10 cellular contexts compared by ENCODE assay signal in the genomic region with DNA sequence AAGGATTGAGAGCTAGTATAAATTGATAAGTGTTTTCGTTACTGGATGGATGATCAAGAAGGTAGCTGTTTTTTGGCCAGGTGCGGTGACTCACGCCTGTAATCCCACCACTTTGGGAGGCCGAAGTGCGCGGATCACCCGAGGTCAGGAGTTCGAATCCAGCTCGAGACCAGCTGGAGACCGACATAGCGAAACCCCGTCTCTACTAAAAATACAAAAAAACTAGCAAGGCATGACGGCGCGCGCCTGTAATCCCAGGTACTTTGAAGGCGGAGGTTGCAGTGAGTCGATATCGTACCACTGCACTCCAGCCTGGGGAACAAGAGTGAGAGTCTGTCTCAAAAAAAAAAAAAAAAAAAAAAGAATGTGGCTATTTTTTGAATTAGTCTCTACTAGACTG. TPM values are rescaled to one million over a fixed set of nuclear protein-coding genes. Genes with fewer than 3 reads are reported as not detected.
DNase-seq lines count a peak whose midpoint lies in the region; ATAC-seq and TF ChIP-seq lines count a peak whose summit lies in the region.
"Had no signal": no experiment of that assay in that cellular context is flagged by ENCODE, and none has a peak within 500 bp of the region (broad histone marks: within the 10 kb centered on the region; RNA-seq: fewer than 3 reads in every experiment).

No MANE protein-coding gene starts in this region.

- peaks cover 37% of the 10 kb centered on the region for H3K4me1 ChIP-seq in OCI-LY7 (ENCODE audit: insufficient read depth, low read length, poor library complexity, severe bottlenecking)
- no peaks in the 10 kb centered on the region for H3K4me1 ChIP-seq in effector memory CD4-positive, alpha-beta T cell (ENCODE audit: control insufficient read depth, insufficient read depth, low read length, poor library complexity, severe bottlenecking)
- peaks cover 0 to 7% (median 3%) of the 10 kb centered on the region in 3 donors for H3K4me1 ChIP-seq in skeletal muscle tissue (ENCODE audit: control insufficient read depth in 3 of 3, insufficient read depth in 3 of 3, low read length in 3 of 3)

- H3K9me3 ChIP-seq in OCI-LY7 (ENCODE audit: low read length) (no peaks in the 10 kb centered on the region), skeletal muscle tissue (ENCODE audit: control insufficient read depth in 3 of 3, low read length in 3 of 3) (no peaks in the 10 kb centered on the region)
- H3K9me3 ChIP-seq in effector memory CD4-positive, alpha-beta T cell (ENCODE audit: control insufficient read depth, low read length) = no peaks in the 10 kb centered on the region

- H3K4me3 Mint-ChIP-seq in activated CD4-positive, alpha-beta T cell treated with anti-CD3 and anti-CD28 coated beads, Interleukin-2, amount 10 ng/mL, durations not matched to agents 24 days and 14 days = peak overlapping the region; percentile 82

- H3K4me3 ChIP-seq in OCI-LY7 (ENCODE audit: low read depth, low read length, poor library complexity, severe bottlenecking) = peak overlapping the region; percentile 94
- no peak overlapping the region for H3K4me3 ChIP-seq in effector memory CD4-positive, alpha-beta T cell (ENCODE audit: insufficient read depth, low read depth, low read length, poor library complexity, severe bottlenecking)
- peak overlapping the region in 1 of 3 donors; percentile 76 for H3K4me3 ChIP-seq in skeletal muscle tissue (ENCODE audit: low read length in 3 of 3)

- no peaks in the 10 kb centered on the region for H3K9me2 ChIP-seq in OCI-LY7 (ENCODE audit: insufficient read depth, low read length)

- DNase-seq in activated CD4-positive, alpha-beta T cell treated with anti-CD3 and anti-CD28 coated beads, Interleukin-2, amount 10 ng/mL, durations not matched to agents 24 days and 14 days = peak; percentile 57
- DNase-seq in activated CD4-positive, alpha-beta T cell treated with anti-CD3 and anti-CD28 coated beads for 4 hours = no peak
- DNase-seq in OCI-LY7 (ENCODE audit: low spot score) (peak; percentile 53), AG20443 (ENCODE audit: low spot score) (no peak), head of caudate nucleus (no peak)
- no peak for DNase-seq in effector memory CD4-positive, alpha-beta T cell
- DNase-seq: NCI-H1105 treated with DMSO at 0.1 percent for 48 hours, SHP77 treated with DMSO at 0.1 percent for 48 hours had no signal

- peak overlapping the region in 2 of 3 donors; percentile 98 to 99 for H3K9ac ChIP-seq in skeletal muscle tissue (ENCODE audit: low read depth in 1 of 3, low read length in 3 of 3)

- TF ChIP-seq CTCF in OCI-LY7 (conservative IDR thresholded peaks at IDR 0.05; ENCODE audit: low read length) = no peak

- H3K36me3 ChIP-seq in OCI-LY7 (ENCODE audit: insufficient read depth, low read length) (peaks cover 17% of the 10 kb centered on the region), skeletal muscle tissue (ENCODE audit: control insufficient read depth in 3 of 3, insufficient read depth in 3 of 3, low read length in 3 of 3) (no peaks in the 10 kb centered on the region)
- no peaks in the 10 kb centered on the region for H3K36me3 ChIP-seq in effector memory CD4-positive, alpha-beta T cell (ENCODE audit: control insufficient read depth, insufficient read depth, low read length)

- H3K27me3 Mint-ChIP-seq in activated CD4-positive, alpha-beta T cell treated with anti-CD3 and anti-CD28 coated beads, Interleukin-2, amount 10 ng/mL, durations not matched to agents 24 days and 14 days = no peaks in the 10 kb centered on the region

- POLR2A ChIA-PET in OCI-LY7 (lab: Charles Lee) = interaction anchor here (0.7 to 1.4 kb wide), 6 partner anchors 9 to 103 kb away, joined by 3 to 4 read pairs (median 3); no protein-coding TSS in a partner anchor

- CTCF ChIA-PET in OCI-LY7 (lab: Charles Lee; ENCODE audit: unreplicated experiment) = no interaction called here

- no TSS peak for BruUV-seq in OCI-LY7 (replicated peaks; lab: Mats Ljungman, UMichigan)

- H4K20me1 ChIP-seq in OCI-LY7 (ENCODE audit: insufficient read depth, low read length) = no peaks in the 10 kb centered on the region

- H3K27me3 ChIP-seq in effector memory CD4-positive, alpha-beta T cell (replicated peaks; ENCODE audit: control insufficient read depth, insufficient read depth, low read length, poor library complexity, severe bottlenecking) = no peaks in the 10 kb centered on the region
- H3K27me3 ChIP-seq in skeletal muscle tissue (ENCODE audit: control insufficient read depth in 3 of 3, insufficient read depth in 3 of 3, low read length in 3 of 3) = no peaks in the 10 kb centered on the region

- peaks cover 83% of the 10 kb centered on the region for H3K79me2 ChIP-seq in OCI-LY7 (ENCODE audit: insufficient read depth, low read depth, low read length)

- H3K27ac ChIP-seq in OCI-LY7 (ENCODE audit: low read depth, low read length, poor library complexity, severe bottlenecking) (peak overlapping the region; percentile 98), skeletal muscle tissue (ENCODE audit: low read depth, low read length) (no peak overlapping the region)
- peak overlapping the region; percentile 98 for H3K27ac ChIP-seq in effector memory CD4-positive, alpha-beta T cell (ENCODE audit: insufficient read depth, low read length, poor library complexity, severe bottlenecking)

- no peaks in the 10 kb centered on the region for H3K9me3 Mint-ChIP-seq in activated CD4-positive, alpha-beta T cell treated with anti-CD3 and anti-CD28 coated beads, Interleukin-2, amount 10 ng/mL, durations not matched to agents 24 days and 14 days

- peak overlapping the region; percentile 98 for H3K27ac Mint-ChIP-seq in activated CD4-positive, alpha-beta T cell treated with anti-CD3 and anti-CD28 coated beads, Interleukin-2, amount 10 ng/mL, durations not matched to agents 24 days and 14 days

- H3K4me1 Mint-ChIP-seq in activated CD4-positive, alpha-beta T cell treated with anti-CD3 and anti-CD28 coated beads, Interleukin-2, amount 10 ng/mL, durations not matched to agents 24 days and 14 days = peaks cover 18% of the 10 kb centered on the region

- ATAC-seq in HG02884 (IDR thresholded peaks at IDR 0.05; ENCODE audit: unreplicated experiment) = no peak

- H3K36me3 Mint-ChIP-seq in activated CD4-positive, alpha-beta T cell treated with anti-CD3 and anti-CD28 coated beads, Interleukin-2, amount 10 ng/mL, durations not matched to agents 24 days and 14 days (ENCODE audit: low read depth) = peaks cover 20% of the 10 kb centered on the region

- intact Hi-C loops in activated CD4-positive, alpha-beta T cell treated with anti-CD3 and anti-CD28 coated beads, Interleukin-2, amount 10 ng/mL, durations not matched to agents 24 days and 14 days (cut with micrococcal nuclease) = loop anchor here (2.0 kb wide), 2 partner anchors 76 to 96 kb away; a partner anchor contains a TSS
- intact Hi-C loops in OCI-LY7 (cut with micrococcal nuclease; ENCODE audit: unreplicated experiment) = loop anchor here (5.0 kb wide), 4 partner anchors 65 to 105 kb away; a partner anchor contains a TSS
- intact Hi-C loops in head of caudate nucleus (cut with DNase I) = no loop called here

- H2AFZ ChIP-seq in OCI-LY7 (ENCODE audit: low read length) = peak overlapping the region; percentile 58; the same call in 1 of the 2 replicates

- H3K4me2 ChIP-seq in OCI-LY7 (ENCODE audit: low read length) = peak overlapping the region; percentile 92

RNA-seq across cellular contexts. Expression of a gene that starts 2.0 kb away (rescaled TPM):
- total RNA-seq in activated CD4-positive, alpha-beta T cell treated with anti-CD3 and anti-CD28 coated beads, Interleukin-2, amount 10 ng/mL, durations not matched to agents 24 days and 14 days = 15.9 and 18.4 TPM in 2 replicates
- total RNA-seq in OCI-LY7 (2014; rRNA removed; shearing (Covaris generic)) = 10.7 and 20.5 TPM in 2 replicates
- total RNA-seq in OCI-LY7 (2022) (16.5 and 22.9 TPM in 2 replicates), skeletal muscle tissue (23.0 TPM)

Comparison
In these comparisons a context has a peak if more than half of its experiments do, and no peak if none do; other contexts are left out.
1. DNase-seq: peak in activated CD4-positive, alpha-beta T cell treated with anti-CD3 and anti-CD28 coated beads, Interleukin-2, amount 10 ng/mL, durations not matched to agents 24 days and 14 days (single experiment) and OCI-LY7 (single experiment); none in activated CD4-positive, alpha-beta T cell treated with anti-CD3 and anti-CD28 coated beads for 4 hours (0 of 2), effector memory CD4-positive, alpha-beta T cell (0 of 3), AG20443 (single experiment) and head of caudate nucleus (0 of 42).